In the genomic region with DNA sequence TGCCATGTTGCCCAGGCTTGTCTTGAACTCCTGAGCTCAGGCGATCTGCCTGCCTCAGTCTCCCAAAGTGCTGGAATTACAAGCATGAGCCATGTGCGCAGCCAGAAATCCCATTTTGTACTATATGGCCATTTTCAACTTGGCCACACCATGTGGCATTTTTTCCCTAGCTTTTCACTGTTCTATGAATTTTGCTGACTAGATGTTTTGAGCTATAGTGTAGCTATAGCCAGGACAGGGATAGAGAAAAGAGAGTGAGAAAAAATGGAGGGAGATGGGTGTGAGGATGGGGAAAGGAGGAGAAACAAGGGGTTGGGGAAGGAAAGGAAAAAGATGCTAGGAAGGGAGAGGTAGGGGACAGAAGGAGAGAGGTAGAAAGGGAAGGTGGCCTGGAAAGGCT, we compare ENCODE assay signal across 1 cellular context.
TF ChIP-seq lines count a peak whose summit lies in the region.

No MANE protein-coding gene starts in this region.

TF ChIP-seq in A549, 52 proteins besides CTCF, POLR2A, EP300 and RAD21:
- TF ChIP-seq, protein P1, sequence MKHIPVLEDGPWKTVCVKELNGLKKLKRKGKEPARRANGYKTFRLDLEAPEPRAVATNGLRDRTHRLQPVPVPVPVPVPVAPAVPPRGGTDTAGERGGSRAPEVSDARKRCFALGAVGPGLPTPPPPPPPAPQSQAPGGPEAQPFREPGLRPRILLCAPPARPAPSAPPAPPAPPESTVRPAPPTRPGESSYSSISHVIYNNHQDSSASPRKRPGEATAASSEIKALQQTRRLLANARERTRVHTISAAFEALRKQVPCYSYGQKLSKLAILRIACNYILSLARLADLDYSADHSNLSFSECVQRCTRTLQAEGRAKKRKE (CRISPR knock-in tag; IDR thresholded peaks at IDR 0.05; ENCODE audit: low read depth): no peak
- TF ChIP-seq MAFK (IDR thresholded peaks at IDR 0.05; ENCODE audit: partially characterized antibody): peak; percentile 83
